In the genomic region with DNA sequence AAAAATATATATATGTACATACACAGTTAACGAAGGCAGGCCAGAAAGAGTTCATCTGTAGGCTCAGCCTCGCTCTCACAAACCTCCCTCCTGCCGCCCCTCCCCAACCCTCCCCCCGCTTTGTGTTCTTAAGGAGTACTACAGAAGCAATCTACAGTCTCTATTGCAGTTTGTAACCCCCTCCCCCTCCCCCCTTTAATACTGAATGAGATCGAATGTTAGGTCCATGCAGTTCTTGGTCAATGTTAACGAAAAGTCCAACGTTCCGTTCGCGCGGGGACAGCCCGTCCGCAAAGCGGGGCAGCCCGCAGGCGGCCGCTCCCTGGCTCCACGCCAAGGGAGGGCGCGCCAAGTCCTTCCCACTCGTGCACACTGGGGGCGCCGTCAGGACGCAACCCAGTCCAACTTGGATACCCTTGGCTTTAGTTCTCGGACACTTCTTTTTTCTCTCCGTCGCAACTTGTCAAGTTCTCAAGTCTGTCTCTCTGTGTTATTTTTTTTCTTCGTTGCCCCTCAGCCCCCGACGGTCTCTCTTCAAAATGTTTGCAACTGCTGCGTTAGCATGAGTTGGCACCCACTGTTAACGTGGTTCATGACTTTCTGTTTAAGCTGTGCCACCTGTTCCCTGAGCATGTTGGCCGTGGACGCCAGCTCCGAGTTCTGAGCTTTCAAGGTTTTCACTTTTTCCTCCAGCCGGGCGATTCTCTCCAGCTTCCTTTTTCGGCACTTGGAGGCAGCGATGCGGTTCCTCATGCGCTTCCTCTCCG, we compare ENCODE assay signal across 8 cellular contexts. TPM values are rescaled to one million over a fixed set of nuclear protein-coding genes. Genes with fewer than 3 reads are reported as not detected.
A peak's percentile ranks its signal among the peaks of the same experiment; 100 is the strongest.
DNase-seq lines count a peak whose midpoint lies in the region; ATAC-seq and TF ChIP-seq lines count a peak whose summit lies in the region.

No MANE protein-coding gene starts in this region.

- H3K79me2 ChIP-seq in GM23338 (replicated peaks; ENCODE audit: insufficient read depth): peaks cover 14% of the 10 kb centered on the region; the same call in 1 of the 2 replicates
- H3K79me2 ChIP-seq in fibroblast of lung (ENCODE audit: control insufficient read depth, insufficient read depth, low read length): peaks cover 34% of the 10 kb centered on the region

- H3K27me3 ChIP-seq in GM23338 (ENCODE audit: insufficient read depth): peaks cover 56% of the 10 kb centered on the region
- H3K27me3 ChIP-seq in NT2/D1 (ENCODE audit: insufficient read depth, insufficient read length): peaks cover under 1% of the 10 kb centered on the region
- no peaks in the 10 kb centered on the region for H3K27me3 ChIP-seq in fibroblast of lung (ENCODE audit: control insufficient read depth, insufficient read depth, low read length)
- no peaks in the 10 kb centered on the region for H3K27me3 ChIP-seq in stomach smooth muscle (ENCODE audit: control insufficient read depth in 1 of 2, insufficient read depth in 2 of 2, low read length in 2 of 2)

- peaks cover 12% of the 10 kb centered on the region; the same call in 1 of the 2 replicates for H3K9me3 ChIP-seq in NT2/D1 (ENCODE audit: insufficient read depth, low read length)
- no peaks in the 10 kb centered on the region for H3K9me3 ChIP-seq in fibroblast of lung (ENCODE audit: control insufficient read depth, insufficient read depth, low read depth, low read length)
- H3K9me3 ChIP-seq in stomach smooth muscle (ENCODE audit: control insufficient read depth in 2 of 2, low read length in 2 of 2): no peaks in the 10 kb centered on the region

- H3K36me3 Mint-ChIP-seq in GM23338 (ENCODE audit: low read depth): peaks cover 9% of the 10 kb centered on the region; the same call in 2 of the 3 replicates

- peaks cover 29% of the 10 kb centered on the region for H3K4me1 Mint-ChIP-seq in GM23338

- H3K4me3 ChIP-seq in GM23338 (peak overlapping the region; percentile 76), NT2/D1 (ENCODE audit: insufficient read length, low read depth) (peak overlapping the region; percentile 94), fibroblast of lung (replicated peaks in 1 of 4; ENCODE audit: control extremely low read depth in 1 of 4, insufficient read depth in 1 of 4, low read depth in 3 of 4, low read length in 4 of 4) (peak overlapping the region; percentile 82 to 96 (median 94)), stomach smooth muscle (ENCODE audit: low read length in 2 of 2) (peak overlapping the region; percentile 94 to 98)

- no peaks in the 10 kb centered on the region for H4K20me1 ChIP-seq in GM23338 (replicated peaks; ENCODE audit: insufficient read depth)
- no peaks in the 10 kb centered on the region for H4K20me1 ChIP-seq in fibroblast of lung (ENCODE audit: control insufficient read depth, extremely low read depth, insufficient read depth, low read length)

- H3K27ac ChIP-seq in GM23338 (ENCODE audit: low read depth) (no peak overlapping the region), fibroblast of lung (ENCODE audit: insufficient read depth, low read length) (peak overlapping the region; percentile 90), stomach smooth muscle (ENCODE audit: low read length) (peak overlapping the region; percentile 99)

- peak overlapping the region; percentile 98 for H3K9ac ChIP-seq in NT2/D1 (ENCODE audit: insufficient read length, low read depth)
- H3K9ac ChIP-seq in fibroblast of lung (ENCODE audit: insufficient read depth, low read length): peak overlapping the region; percentile 96
- H3K9ac ChIP-seq in stomach smooth muscle (ENCODE audit: low read length in 2 of 2): peak overlapping the region; percentile 96 to 100

- ATAC-seq in GM23338: no peak
- no peak for ATAC-seq in HG03521 (IDR thresholded peaks at IDR 0.05; ENCODE audit: unreplicated experiment)

- H2AFZ ChIP-seq in GM23338 (peak overlapping the region; percentile 60; the same call in 1 of the 2 replicates), fibroblast of lung (ENCODE audit: low read length) (no peak overlapping the region)

- H3K9me3 Mint-ChIP-seq in GM23338: peaks cover 11% of the 10 kb centered on the region; the same call in 1 of the 3 replicates

- peak overlapping the region; percentile 88 for H3K4me2 ChIP-seq in GM23338
- H3K4me2 ChIP-seq in fibroblast of lung (ENCODE audit: extremely low read depth, insufficient read depth, low read length): peak overlapping the region; percentile 90

- no peaks in the 10 kb centered on the region; the same call in 1 of the 2 replicates for H3K9me2 ChIP-seq in GM23338 (ENCODE audit: insufficient read depth)

- peaks cover 14% of the 10 kb centered on the region for H3K4me1 ChIP-seq in GM23338 (ENCODE audit: insufficient read depth)
- peaks cover 12% of the 10 kb centered on the region for H3K4me1 ChIP-seq in NT2/D1 (ENCODE audit: insufficient read depth, insufficient read length)
- peaks cover 9% of the 10 kb centered on the region for H3K4me1 ChIP-seq in fibroblast of lung (ENCODE audit: control insufficient read depth, extremely low read depth, insufficient read depth, low read length)
- peaks cover 17% of the 10 kb centered on the region for H3K4me1 ChIP-seq in stomach smooth muscle (ENCODE audit: control insufficient read depth, insufficient read depth, low read length)

- peaks cover 3% of the 10 kb centered on the region; the same call in 1 of the 2 replicates for H3F3A ChIP-seq in GM23338 (replicated peaks; ENCODE audit: low read depth)

- DNase-seq in AG08395 (ENCODE audit: low spot score) (peak; percentile 46), GM23338 (ENCODE audit: low spot score) (peak; percentile 68), NT2/D1 (ENCODE audit: low read depth, low spot score) (peak; percentile 20), fibroblast of lung (ENCODE audit: low read depth in 2 of 2) (peak; percentile 66 to 84), myocyte (ENCODE audit: low read depth) (peak; percentile 81)
- peak; percentile 56 to 64 for DNase-seq in activated T-cell treated with anti-CD3 and anti-CD28 coated beads, Interleukin-2, amount 50 U/mL, for 48 hours

- H3K36me3 ChIP-seq in GM23338 (ENCODE audit: insufficient read depth) (no peaks in the 10 kb centered on the region), NT2/D1 (ENCODE audit: insufficient read depth, insufficient read length, low read length) (peaks cover 24% of the 10 kb centered on the region), fibroblast of lung (ENCODE audit: control insufficient read depth, insufficient read depth, low read length) (peaks cover 10% of the 10 kb centered on the region), stomach smooth muscle (ENCODE audit: control insufficient read depth in 2 of 2, insufficient read depth in 2 of 2, low read length in 2 of 2) (peaks cover 0 to 3% of the 10 kb centered on the region in 2 donors)

- peaks cover 34% of the 10 kb centered on the region for H3K27me3 Mint-ChIP-seq in GM23338 (ENCODE audit: insufficient read depth, low read depth, poor library complexity)

- peak overlapping the region; percentile 83 for H3K4me3 Mint-ChIP-seq in GM23338

- no peak overlapping the region for H3K27ac Mint-ChIP-seq in GM23338

- peak; percentile 31 to 41; a peak in 3 of 4 replicates for TF ChIP-seq CTCF in GM23338 (conservative IDR thresholded peaks at IDR 0.05; ENCODE audit: low read depth in 2 of 2)
- TF ChIP-seq CTCF in fibroblast of lung (conservative IDR thresholded peaks at IDR 0.05 in 1 of 2, IDR thresholded peaks at IDR 0.05 in 1 of 2; ENCODE audit: low read depth in 1 of 2, low read length in 2 of 2): peak; percentile 12 to 51

TF ChIP-seq in GM23338, 12 proteins besides CTCF, POLR2A, EP300 and RAD21 (continues in another document):
- TF ChIP-seq POLR2AphosphoS5 (IDR thresholded peaks at IDR 0.05; ENCODE audit: low read depth) (no peak), CREB1 (CRISPR knock-in tag; IDR thresholded peaks at IDR 0.05; ENCODE audit: low read depth) (no peak)

RNA-seq across cellular contexts. Expression of a gene that starts 2.1 kb away (rescaled TPM):
- 21.6 and 28.5 TPM in 2 replicates for total RNA-seq in GM23338 (2014; rRNA removed; shearing (Covaris generic))
- polyA plus RNA-seq in GM23338 (2016; fragmentation: Nextera tagmentation; extraction: Ambion mirVana) (19.6 and 23.3 TPM in 2 replicates), fibroblast of lung (22.6 and 73.7 TPM in 2 replicates)
- total RNA-seq in fibroblast of lung (112 and 145 TPM in 2 replicates), myocyte (65.9 and 141 TPM in 2 replicates)
- 39.2 and 112 TPM in 2 replicates for polyA plus RNA-seq in fibroblast of lung (2012)
- 34.1 and 57.9 TPM in 2 replicates for polyA minus RNA-seq in fibroblast of lung (ENCODE audit: low replicate concordance)
- 61.1 TPM for polyA plus RNA-seq in myocyte (2012)

Comparison
In these comparisons a context has a peak if more than half of its experiments do, and no peak if none do; other contexts are left out.
1. DNase-seq: peak in every context shown above with its lines; median percentile 81 in myocyte; 75 in fibroblast of lung; 68 in GM23338; 60 in activated T-cell treated with anti-CD3 and anti-CD28 coated beads, Interleukin-2, amount 50 U/mL, for 48 hours; 46 in AG08395; 20 in NT2/D1.